12 cellular contexts compared by ENCODE assay signal in the genomic region with DNA sequence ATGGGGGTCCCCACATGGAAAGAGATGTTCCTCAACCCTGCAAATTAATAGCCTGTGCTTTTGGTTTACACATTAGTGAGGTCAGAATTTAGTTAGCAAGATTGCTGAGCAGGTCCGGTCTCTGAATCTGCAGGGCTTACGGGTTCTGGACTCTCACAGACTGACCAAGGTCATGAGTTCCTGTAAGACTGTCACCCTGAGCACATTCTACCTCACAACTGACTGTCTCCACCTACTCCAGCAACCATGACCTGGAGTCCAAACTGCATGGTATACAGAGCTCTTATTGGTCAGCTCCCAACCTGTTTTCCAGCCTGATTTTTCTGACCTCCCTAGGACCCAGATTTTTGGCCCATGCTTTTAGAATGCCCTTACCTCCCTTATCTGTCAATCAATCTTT. TPM values are rescaled to one million over a fixed set of nuclear protein-coding genes. Genes with fewer than 3 reads are reported as not detected.
DNase-seq lines count a peak whose midpoint lies in the region; FAIRE-seq and TF ChIP-seq lines count a peak whose summit lies in the region.
"Had no signal": no experiment of that assay in that cellular context is flagged by ENCODE, and none has a peak within 500 bp of the region (broad histone marks: within the 10 kb centered on the region; RNA-seq: fewer than 3 reads in every experiment).

No MANE protein-coding gene starts in this region.

- POLR2A ChIA-PET in Caco-2 (lab: Charles Lee) = interaction anchor here (0.6 kb wide), 1 partner anchor 12 kb away, joined by 5 read pairs; no protein-coding TSS in a partner anchor
- POLR2A ChIA-PET in activated CD4-positive, alpha-beta memory T cell treated with anti-CD3 and anti-CD28 coated beads, Interleukin-2, amount 10 ng/mL, durations not matched to agents 7 days and 5 days (lab: Charles Lee) = no interaction called here

- CTCF ChIA-PET in Caco-2 (lab: Charles Lee) = interaction anchor here (0.6 kb wide), 1 partner anchor 13 kb away, joined by 3 read pairs; no protein-coding TSS in a partner anchor
- CTCF ChIA-PET in activated CD4-positive, alpha-beta memory T cell treated with anti-CD3 and anti-CD28 coated beads, Interleukin-2, amount 10 ng/mL, durations not matched to agents 7 days and 5 days (lab: Charles Lee) = interaction anchor here (1.5 to 4.0 kb wide), 2 partner anchors 13 to 309 kb away, joined by 3 to 13 read pairs; no protein-coding TSS in a partner anchor

- TF ChIP-seq POLR2A in GM12892 (IDR thresholded peaks at IDR 0.05; ENCODE audit: low read depth, low read length) = no peak

- peak overlapping the region; percentile 69 for H3K27ac Mint-ChIP-seq in Caco-2 (ENCODE audit: unreplicated experiment)
- peak overlapping the region; percentile 90 to 97 (median 93) for H3K27ac Mint-ChIP-seq in brain
- H3K27ac Mint-ChIP-seq in activated CD4-positive, alpha-beta memory T cell treated with anti-CD3 and anti-CD28 coated beads, Interleukin-2, amount 10 ng/mL, durations not matched to agents 7 days and 5 days = no peak overlapping the region

- peaks cover 23% of the 10 kb centered on the region for H3K4me1 ChIP-seq in Caco-2
- H3K4me1 ChIP-seq in small intestine (ENCODE audit: control insufficient read depth in 2 of 2, insufficient read depth in 1 of 2, low read depth in 1 of 2, low read length in 1 of 2) = no peaks in the 10 kb centered on the region

- no peaks in the 10 kb centered on the region for H3K27me3 Mint-ChIP-seq in Caco-2 (ENCODE audit: insufficient read depth, unreplicated experiment)
- no peaks in the 10 kb centered on the region for H3K27me3 Mint-ChIP-seq in brain
- H3K27me3 Mint-ChIP-seq in activated CD4-positive, alpha-beta memory T cell treated with anti-CD3 and anti-CD28 coated beads, Interleukin-2, amount 10 ng/mL, durations not matched to agents 7 days and 5 days = peaks cover 2% of the 10 kb centered on the region

- FAIRE-seq in small intestine (lab: Jason Lieb, UNC) (no peak), GM12892 (lab: Jason Lieb, UNC) (no peak)

- H3K4me3 Mint-ChIP-seq in Caco-2 (ENCODE audit: unreplicated experiment) (no peak overlapping the region), brain (peak overlapping the region in 3 of 5 experiments; percentile 14 to 45 (median 24))
- no peak overlapping the region for H3K4me3 Mint-ChIP-seq in activated CD4-positive, alpha-beta memory T cell treated with anti-CD3 and anti-CD28 coated beads, Interleukin-2, amount 10 ng/mL, durations not matched to agents 7 days and 5 days

- peak overlapping the region; percentile 31 for H3K27ac ChIP-seq in layer of hippocampus (ENCODE audit: low read depth, low read length)
- peak overlapping the region in 1 of 2 donors; percentile 55 for H3K27ac ChIP-seq in small intestine (ENCODE audit: low read depth in 1 of 2, low read length in 1 of 2)

- BruUV-seq in Caco-2 (replicated peaks; lab: Mats Ljungman, UMichigan) = no TSS peak

- H3K9me3 ChIP-seq in Caco-2 = no peaks in the 10 kb centered on the region
- H3K9me3 ChIP-seq in small intestine (ENCODE audit: control insufficient read depth, low read depth) = no peaks in the 10 kb centered on the region

- H3K36me3 ChIP-seq in Caco-2 (ENCODE audit: control insufficient read depth, insufficient read depth, low read length) = peaks cover 3% of the 10 kb centered on the region; the same call in 1 of the 2 replicates
- no peaks in the 10 kb centered on the region for H3K36me3 ChIP-seq in small intestine (ENCODE audit: control insufficient read depth in 2 of 2, insufficient read depth in 2 of 2, low read length in 2 of 2)

- DNase-seq in Caco-2 (no peak), small intestine (peak; percentile 17), GM12892 (ENCODE audit: insufficient read length) (no peak)
- no peak for DNase-seq in activated CD4-positive, alpha-beta memory T cell treated with anti-CD3 and anti-CD28 coated beads, Interleukin-2, amount 10 ng/mL, durations not matched to agents 7 days and 5 days
- DNase-seq in stimulated activated CD4-positive, alpha-beta T cell treated with anti-CD3 and anti-CD28 coated beads, Interleukin-4, amount 100 ng/mL, for 24 hours = no peak
- DNase-seq in activated naive CD4-positive, alpha-beta T cell treated with Interleukin-2 at 50 U/mL for 16 hours = no peak
- DNase-seq: DND-41, erythroblast, Kasumi-1, NCI-H2029 treated with DMSO at 0.1 percent for 48 hours had no signal

- 81 to 93% (median 87%) methylated on average over 2 of the region's 2 CpGs for WGBS in small intestine, 3 donors

- intact Hi-C loops in Caco-2 (cut with micrococcal nuclease; ENCODE audit: unreplicated experiment) = no loop called here

- H3K36me3 Mint-ChIP-seq in Caco-2 (ENCODE audit: insufficient read depth, unreplicated experiment) (peaks cover 51% of the 10 kb centered on the region), brain (peaks cover 43% of the 10 kb centered on the region)
- no peaks in the 10 kb centered on the region for H3K36me3 Mint-ChIP-seq in activated CD4-positive, alpha-beta memory T cell treated with anti-CD3 and anti-CD28 coated beads, Interleukin-2, amount 10 ng/mL, durations not matched to agents 7 days and 5 days (ENCODE audit: low read depth)

- H3K9me3 Mint-ChIP-seq in Caco-2 (ENCODE audit: unreplicated experiment) (peaks cover 6% of the 10 kb centered on the region), brain (peaks cover 0 to 5% (median 3%) of the 10 kb centered on the region in 5 experiments)
- no peaks in the 10 kb centered on the region for H3K9me3 Mint-ChIP-seq in activated CD4-positive, alpha-beta memory T cell treated with anti-CD3 and anti-CD28 coated beads, Interleukin-2, amount 10 ng/mL, durations not matched to agents 7 days and 5 days

- H3K27me3 ChIP-seq in Caco-2 (replicated peaks; ENCODE audit: control insufficient read depth, insufficient read depth, low read length) = no peaks in the 10 kb centered on the region
- H3K27me3 ChIP-seq in layer of hippocampus (ENCODE audit: control insufficient read depth, insufficient read depth, low read length) = no peaks in the 10 kb centered on the region
- H3K27me3 ChIP-seq in small intestine (ENCODE audit: control insufficient read depth in 2 of 2, insufficient read depth in 2 of 2, low read length in 2 of 2) = no peaks in the 10 kb centered on the region

- H3K4me3 ChIP-seq in Caco-2 (ENCODE audit: low read depth, low read length) = no peak overlapping the region
- no peak overlapping the region for H3K4me3 ChIP-seq in small intestine (ENCODE audit: low read depth in 1 of 2, low read length in 2 of 2)

- TF ChIP-seq CTCF in Caco-2 (IDR thresholded peaks at IDR 0.05; ENCODE audit: insufficient read depth in 1 of 2, low read depth in 1 of 2, low read length in 1 of 2, severe bottlenecking in 1 of 2, unreplicated experiment in 1 of 2) = no peak
- no peak for TF ChIP-seq CTCF in brain (conservative IDR thresholded peaks at IDR 0.05)

- H3K4me1 Mint-ChIP-seq in Caco-2 (ENCODE audit: low read depth, unreplicated experiment) = peaks cover 54% of the 10 kb centered on the region
- H3K4me1 Mint-ChIP-seq in brain = peaks cover 60% of the 10 kb centered on the region
- H3K4me1 Mint-ChIP-seq in activated CD4-positive, alpha-beta memory T cell treated with anti-CD3 and anti-CD28 coated beads, Interleukin-2, amount 10 ng/mL, durations not matched to agents 7 days and 5 days = peaks cover 11% of the 10 kb centered on the region

RNA-seq across cellular contexts. Expression of a gene that starts 28.2 kb away (rescaled TPM):
- 156 and 165 TPM in 2 replicates for total RNA-seq in Caco-2 (2022)
- polyA plus RNA-seq in brain (ENCODE audit: insufficient read depth, low read depth, low replicate concordance) (236 TPM), small intestine (10 to 100 TPM in 1 of 3 donors, 1 to 10 TPM in 2; 4.2 to 29.1 (median 5.9) TPM)
- 0.30 TPM for polyA plus RNA-seq in GM12892 (2012; ENCODE audit: missing spikeins)
- not detected for total RNA-seq in activated CD4-positive, alpha-beta memory T cell treated with anti-CD3 and anti-CD28 coated beads, Interleukin-2, amount 10 ng/mL, durations not matched to agents 7 days and 5 days

Comparison
In these comparisons a context has a peak if more than half of its experiments do, and no peak if none do; other contexts are left out.
1. H3K4me3 Mint-ChIP-seq: peak in brain (3 of 5); none in Caco-2 (single experiment) and activated CD4-positive, alpha-beta memory T cell treated with anti-CD3 and anti-CD28 coated beads, Interleukin-2, amount 10 ng/mL, durations not matched to agents 7 days and 5 days (single experiment).
2. RNA of a gene that starts 28.2 kb away (total RNA-seq): 156 to 165 TPM in Caco-2; not detected in activated CD4-positive, alpha-beta memory T cell treated with anti-CD3 and anti-CD28 coated beads, Interleukin-2, amount 10 ng/mL, durations not matched to agents 7 days and 5 days; every median in the first group is over 100 times any median in the second.